Comparison of ENCODE assay signal across 8 cellular contexts in the genomic region with DNA sequence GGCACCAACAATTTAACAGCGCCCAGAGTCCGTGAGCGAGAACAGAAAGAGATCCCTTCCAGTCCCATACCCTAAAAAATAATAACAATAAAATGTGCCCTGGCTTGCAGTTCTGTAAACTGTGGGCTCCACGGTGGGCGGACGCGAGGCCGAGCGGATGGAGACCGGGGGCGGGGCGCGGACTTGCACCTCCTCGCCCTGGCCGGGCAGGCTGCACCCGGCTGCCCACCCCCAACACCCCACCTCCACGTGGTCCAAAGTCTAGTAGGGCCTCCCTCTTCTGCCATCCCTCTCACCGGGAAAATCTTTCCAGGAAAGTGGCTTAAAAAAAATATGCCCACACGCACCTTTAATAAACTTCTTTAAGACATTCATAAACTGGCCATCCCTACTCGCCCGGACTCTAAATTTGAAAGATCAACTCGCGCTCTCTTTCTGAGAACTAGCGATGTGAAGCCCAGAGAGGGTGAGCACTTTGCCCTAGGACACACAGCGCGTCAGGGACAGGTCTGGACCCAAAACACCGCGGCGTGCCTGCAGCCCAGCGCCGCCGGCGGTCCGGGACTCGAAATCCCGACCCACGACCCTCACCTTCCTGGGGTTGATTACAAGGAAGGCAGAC. TPM values are rescaled to one million over a fixed set of nuclear protein-coding genes. Genes with fewer than 3 reads are reported as not detected.
DNase-seq lines count a peak whose midpoint lies in the region; ATAC-seq and TF ChIP-seq lines count a peak whose summit lies in the region.

No MANE protein-coding gene starts in this region.

- no peak for TF ChIP-seq POLR2A in heart left ventricle (IDR thresholded peaks at IDR 0.05)

- WGBS in heart left ventricle, 4 donors, result 1 to 2% (median 2%) methylated on average over 20 to 37 of the region's 37 CpGs
- WGBS in urinary bladder, result 2% methylated on average over 37 of the region's 37 CpGs

- H3K9me3 ChIP-seq in heart left ventricle, result no peaks in the 10 kb centered on the region
- no peaks in the 10 kb centered on the region for H3K9me3 ChIP-seq in right atrium auricular region

- intact Hi-C loops in heart left ventricle (cut with DNase I), result no loop called here

- peaks cover 29 to 80% (median 61%) of the 10 kb centered on the region in 9 donors for H3K27me3 ChIP-seq in heart left ventricle
- peaks cover 23 to 30% of the 10 kb centered on the region in 2 donors for H3K27me3 ChIP-seq in right atrium auricular region

- no peaks in the 10 kb centered on the region for H3K36me3 ChIP-seq in heart left ventricle
- H3K36me3 ChIP-seq in right atrium auricular region, result no peaks in the 10 kb centered on the region
- no peaks in the 10 kb centered on the region for H3K36me3 ChIP-seq in urinary bladder (ENCODE audit: insufficient read depth)

- ATAC-seq in heart left ventricle, result no peak

- H3K27ac ChIP-seq in heart left ventricle, result no peak overlapping the region
- no peak overlapping the region for H3K27ac ChIP-seq in right atrium auricular region
- H3K27ac ChIP-seq in urinary bladder (ENCODE audit: low read depth), result no peak overlapping the region

- DNase-seq in heart left ventricle, result no peak
- DNase-seq in right atrium auricular region (ENCODE audit: low spot score), result no peak
- peak; percentile 40 for DNase-seq in activated naive CD4-positive, alpha-beta T cell treated with Interleukin-2 at 50 U/mL for 16 hours
- DNase-seq in left kidney (ENCODE audit: low read depth, low spot score), result peak; percentile 55
- no peak for DNase-seq in DMS114 treated with DMSO at 0.1 percent for 48 hours (lab: John Stamatoyannopoulos, UW; ENCODE audit: unreplicated experiment)
- no peak for DNase-seq in NOMO-1 treated with dmso at 0.1 percent for 144 hours (lab: John Stamatoyannopoulos, UW; ENCODE audit: unreplicated experiment)
- DNase-seq in stimulated activated CD4-positive, alpha-beta T cell treated with anti-CD3 and anti-CD28 coated beads, Interleukin-4, amount 100 ng/mL, for 4 hours, result no peak

- H3K4me1 ChIP-seq in heart left ventricle (peaks cover 6 to 55% (median 27%) of the 10 kb centered on the region in 12 donors), right atrium auricular region (peaks cover 0 to 49% of the 10 kb centered on the region in 2 donors), urinary bladder (ENCODE audit: insufficient read depth) (peaks cover 2% of the 10 kb centered on the region)

- no peak for TF ChIP-seq CTCF in heart left ventricle (IDR thresholded peaks at IDR 0.05)
- no peak for TF ChIP-seq CTCF in right atrium auricular region (IDR thresholded peaks at IDR 0.05)

- H3K4me3 ChIP-seq in heart left ventricle (peak overlapping the region in 10 of 12 donors; percentile 13 to 61 (median 36)), right atrium auricular region (peak overlapping the region in 1 of 2 donors; percentile 37), urinary bladder (ENCODE audit: low read depth, low read length) (peak overlapping the region; percentile 38)

RNA-seq across cellular contexts. Expression of a gene that starts 1.8 kb away (rescaled TPM):
- total RNA-seq in heart left ventricle (1 to 10 TPM in 1 of 9 donors, under 1 TPM in 5, not detected in 3; 0.05 to 2.1 (median 0.21) TPM), right atrium auricular region (under 1 TPM; 0.19 to 0.43 TPM), urinary bladder (1.3 TPM)
- polyA plus RNA-seq in heart left ventricle (under 1 TPM; 0.04 TPM), urinary bladder (0.27 TPM)

Comparison
In these comparisons a context has a peak if more than half of its experiments do, and no peak if none do; other contexts are left out.
1. DNase-seq: peak in activated naive CD4-positive, alpha-beta T cell treated with Interleukin-2 at 50 U/mL for 16 hours (single experiment) and left kidney (single experiment); none in heart left ventricle (0 of 5), right atrium auricular region (single experiment), DMS114 treated with DMSO at 0.1 percent for 48 hours (single experiment), NOMO-1 treated with dmso at 0.1 percent for 144 hours (single experiment) and stimulated activated CD4-positive, alpha-beta T cell treated with anti-CD3 and anti-CD28 coated beads, Interleukin-4, amount 100 ng/mL, for 4 hours (0 of 2).